Comparison of ENCODE assay signal across 22 cellular contexts in the genomic region with DNA sequence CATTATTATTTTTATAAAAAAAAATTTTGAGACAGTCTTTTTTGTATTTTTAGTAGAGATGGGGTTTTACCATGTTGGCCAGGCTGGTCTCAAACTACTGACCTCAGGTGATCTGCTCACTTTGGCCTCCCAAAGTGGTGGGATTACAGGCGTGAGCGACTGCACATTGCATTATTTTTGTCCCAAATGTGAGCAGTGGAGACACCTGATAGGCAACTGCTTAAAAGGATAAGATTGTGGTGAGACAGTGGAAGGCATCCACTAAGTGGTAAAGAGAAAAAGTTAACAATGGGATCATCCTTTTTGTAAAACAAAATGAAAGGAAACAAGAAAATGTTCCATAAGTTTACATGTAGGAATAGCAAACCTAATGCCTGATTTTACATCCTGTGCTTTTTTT.
"Had no signal": no experiment of that assay in that cellular context is flagged by ENCODE, and none has a peak within 500 bp of the region (broad histone marks: within the 10 kb centered on the region; RNA-seq: fewer than 3 reads in every experiment).

No MANE protein-coding gene starts in this region.

- H3K27ac Mint-ChIP-seq: activated naive CD4-positive, alpha-beta T cell treated with anti-CD3 and anti-CD28 coated beads, Interleukin-2, amount 50 U/mL, for 24 hours; dendritic cell treated with granulocyte-macrophage colony-stimulating factor and Interleukin-4, amounts not matched to agents 40 ng/mL and 50 ng/mL, for 4 days; effector memory CD8-positive, alpha-beta T cell had no signal

- H3K27ac ChIP-seq: body of pancreas, gastrocnemius medialis, left lung, prostate gland, skin epidermis, transverse colon had no signal

- H3K36me3 Mint-ChIP-seq: activated naive CD4-positive, alpha-beta T cell treated with anti-CD3 and anti-CD28 coated beads, Interleukin-2, amount 50 U/mL, for 24 hours had no signal

- H3K4me1 ChIP-seq: prostate gland had no signal

- ATAC-seq: body of pancreas; effector memory CD8-positive, alpha-beta T cell; gastrocnemius medialis; left lung; mucosa of descending colon; naive thymus-derived CD8-positive, alpha-beta T cell; right cardiac atrium had no signal

- H3K9me3 ChIP-seq: body of pancreas, gastrocnemius medialis, left lung, mucosa of descending colon, prostate gland, transverse colon had no signal

- H3K4me3 ChIP-seq: body of pancreas, gastrocnemius medialis, left lung, mucosa of descending colon, prostate gland, skin epidermis, transverse colon had no signal

- H3K9me3 Mint-ChIP-seq: activated naive CD4-positive, alpha-beta T cell treated with anti-CD3 and anti-CD28 coated beads, Interleukin-2, amount 50 U/mL, for 24 hours; central memory CD8-positive, alpha-beta T cell; dendritic cell treated with granulocyte-macrophage colony-stimulating factor and Interleukin-4, amounts not matched to agents 40 ng/mL and 50 ng/mL, for 4 days; effector memory CD8-positive, alpha-beta T cell; naive thymus-derived CD8-positive, alpha-beta T cell had no signal

- DNase-seq: activated CD4-positive, alpha-beta T cell treated with anti-CD3 and anti-CD28 coated beads for 4 hours; activated CD8-positive, alpha-beta memory T cell treated with anti-CD3 and anti-CD28 coated beads for 24 hours; activated effector memory CD4-positive, alpha-beta T cell treated with Interleukin-2 at 50 U/mL for 16 hours; activated T-cell treated with anti-CD3 and anti-CD28 coated beads for 4 hours; body of pancreas; effector memory CD8-positive, alpha-beta T cell; gastrocnemius medialis; left lung; mammary epithelial cell; mucosa of descending colon; naive thymus-derived CD8-positive, alpha-beta T cell; occipital lobe; right cardiac atrium; stimulated activated CD4-positive, alpha-beta T cell treated with anti-CD3 and anti-CD28 coated beads, Interleukin-15, amount 100 ng/mL, for 24 hours; stimulated activated CD4-positive, alpha-beta T cell treated with anti-CD3 and anti-CD28 coated beads, Interleukin-4, amount 100 ng/mL, for 24 hours; stimulated activated naive CD4-positive, alpha-beta T cell; transverse colon had no signal

- H3K27me3 ChIP-seq: body of pancreas, gastrocnemius medialis, left lung, transverse colon had no signal

- H3K27me3 Mint-ChIP-seq: activated naive CD4-positive, alpha-beta T cell treated with anti-CD3 and anti-CD28 coated beads, Interleukin-2, amount 50 U/mL, for 24 hours; central memory CD8-positive, alpha-beta T cell; dendritic cell treated with granulocyte-macrophage colony-stimulating factor and Interleukin-4, amounts not matched to agents 40 ng/mL and 50 ng/mL, for 4 days; effector memory CD8-positive, alpha-beta T cell; naive thymus-derived CD8-positive, alpha-beta T cell had no signal

- H3K4me3 Mint-ChIP-seq: dendritic cell treated with granulocyte-macrophage colony-stimulating factor and Interleukin-4, amounts not matched to agents 40 ng/mL and 50 ng/mL, for 4 days had no signal

- H3K36me3 ChIP-seq: gastrocnemius medialis, left lung, prostate gland, transverse colon had no signal
